Comparison of ENCODE assay signal across 19 cellular contexts in the genomic region with DNA sequence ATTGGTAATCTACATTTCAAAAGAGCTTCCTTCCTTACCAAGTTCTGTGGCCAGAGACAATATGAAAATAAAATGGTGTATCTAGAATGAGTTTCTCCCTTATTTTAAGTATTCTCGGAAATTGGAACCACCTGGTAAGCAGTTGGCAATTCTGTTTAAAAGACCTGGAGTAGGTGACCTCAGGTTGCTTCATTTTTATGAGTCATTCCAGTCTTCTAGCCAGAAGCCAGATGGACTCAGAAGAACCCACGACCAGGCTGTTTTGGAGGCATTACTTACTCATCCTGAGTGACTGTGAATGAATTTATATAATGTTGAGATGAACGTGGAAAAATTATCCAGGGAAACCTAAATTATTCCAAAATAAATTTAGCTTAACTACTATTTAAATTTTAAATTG. TPM values are rescaled to one million over a fixed set of nuclear protein-coding genes. Genes with fewer than 3 reads are reported as not detected.
A peak's percentile ranks its signal among the peaks of the same experiment; 100 is the strongest.
DNase-seq lines count a peak whose midpoint lies in the region; TF ChIP-seq lines count a peak whose summit lies in the region.
"Had no signal": no experiment of that assay in that cellular context is flagged by ENCODE, and none has a peak within 500 bp of the region (broad histone marks: within the 10 kb centered on the region; RNA-seq: fewer than 3 reads in every experiment).

No MANE protein-coding gene starts in this region.

- no peaks in the 10 kb centered on the region for H3K36me3 ChIP-seq in kidney epithelial cell (ENCODE audit: control insufficient read depth, insufficient read depth, low read length)
- H3K36me3 ChIP-seq: BLaER1, gastroesophageal sphincter had no signal

- no peaks in the 10 kb centered on the region for H3K27me3 ChIP-seq in kidney epithelial cell (ENCODE audit: control insufficient read depth, insufficient read depth, low read length)
- H3K27me3 ChIP-seq: BLaER1, gastroesophageal sphincter had no signal

- peak; percentile 63 for DNase-seq in DMS53 (lab: John Stamatoyannopoulos, UW)
- DNase-seq in LNCaP clone FGC (ENCODE audit: low read depth), result peak; percentile 71
- DNase-seq in astrocyte of the hippocampus (ENCODE audit: low read depth, low spot score), result peak; percentile 30
- DNase-seq in kidney epithelial cell (ENCODE audit: low read depth), result peak; percentile 48
- DNase-seq in MV-4-11 (lab: John Stamatoyannopoulos, UW), result no peak
- DNase-seq in iPS-NIHi11 (ENCODE audit: low spot score), result no peak
- DNase-seq in stimulated activated CD4-positive, alpha-beta T cell treated with anti-CD3 and anti-CD28 coated beads, Interleukin-2, amount 100 ng/mL, for 24 hours, result no peak
- DNase-seq in OCI-M1 (lab: John Stamatoyannopoulos, UW), result no peak
- DNase-seq: activated CD8-positive, alpha-beta memory T cell treated with anti-CD3 and anti-CD28 coated beads for 24 hours; activated effector memory CD4-positive, alpha-beta T cell treated with anti-CD3 and anti-CD28 coated beads, Interleukin-2, amount 50 U/mL, for 16 hours; DMS153; effector memory CD4-positive, alpha-beta T cell; NCI-H146; NCI-H510A treated with DMSO at 0.1 percent for 48 hours; nucleus accumbens; stimulated activated naive B cell treated with anti-CD40 and anti-IgM and Interleukin-4, amounts not matched to agents 10 μg/mL and 1 μg/mL and 100 μg/mL, for 72 hours had no signal

- H3K4me3 ChIP-seq in LNCaP clone FGC (ENCODE audit: low read depth, low read length), result no peak overlapping the region
- no peak overlapping the region for H3K4me3 ChIP-seq in kidney epithelial cell (ENCODE audit: low read depth, low read length)
- H3K4me3 ChIP-seq: BLaER1, gastroesophageal sphincter had no signal

- no peak for TF ChIP-seq CTCF in LNCaP clone FGC (IDR thresholded peaks at IDR 0.05; ENCODE audit: control insufficient read depth, extremely low read depth, insufficient read depth)
- TF ChIP-seq CTCF in kidney epithelial cell (IDR thresholded peaks at IDR 0.05; ENCODE audit: insufficient read depth, low read length, poor library complexity, severe bottlenecking), result no peak

RNA-seq across cellular contexts. Expression of a gene that starts 9.1 kb away (rescaled TPM):
- total RNA-seq in kidney epithelial cell, result 5.9 and 9.2 TPM in 2 replicates
- total RNA-seq: OCI-LY7 had no signal

Comparison
In these comparisons a context has a peak if more than half of its experiments do, and no peak if none do; other contexts are left out.
1. DNase-seq: peak in DMS53 (single experiment), LNCaP clone FGC (single experiment), astrocyte of the hippocampus (single experiment) and kidney epithelial cell (single experiment); none in MV-4-11 (single experiment), iPS-NIHi11 (single experiment), stimulated activated CD4-positive, alpha-beta T cell treated with anti-CD3 and anti-CD28 coated beads, Interleukin-2, amount 100 ng/mL, for 24 hours (0 of 2) and OCI-M1 (single experiment).